In the genomic region with DNA sequence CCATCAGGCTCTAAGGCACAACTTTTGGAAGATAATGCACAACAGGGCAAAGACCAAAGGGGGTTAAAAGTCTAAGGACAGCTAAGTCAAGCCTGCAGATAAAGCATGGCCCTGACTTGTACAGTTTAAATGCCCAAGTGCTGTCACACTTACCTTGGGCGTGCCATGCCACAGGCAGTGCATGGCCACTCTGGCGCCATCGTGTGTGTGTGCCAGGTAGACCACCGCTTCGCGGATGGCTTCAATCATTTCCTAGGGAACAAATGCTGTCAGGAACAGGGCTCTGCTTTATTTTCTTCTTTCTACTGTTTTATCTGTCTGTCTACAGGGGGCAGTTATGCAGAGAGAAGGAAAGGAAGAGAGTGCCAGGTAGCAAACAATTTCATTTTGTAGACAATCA, we compare ENCODE assay signal across 13 cellular contexts.
DNase-seq lines count a peak whose midpoint lies in the region; TF ChIP-seq lines count a peak whose summit lies in the region.
"Had no signal": no experiment of that assay in that cellular context is flagged by ENCODE, and none has a peak within 500 bp of the region (broad histone marks: within the 10 kb centered on the region; RNA-seq: fewer than 3 reads in every experiment).

No MANE protein-coding gene starts in this region.

- H3K4me1 Mint-ChIP-seq in nephron progenitor cell, result no peaks in the 10 kb centered on the region

- H3K27ac Mint-ChIP-seq in nephron progenitor cell, result peak overlapping the region; percentile 77
- H3K27ac Mint-ChIP-seq: activated B cell treated with CpG ODN at 0.5 μM for 24 hours had no signal

- H3K36me3 Mint-ChIP-seq in nephron progenitor cell (ENCODE audit: low read depth), result peaks cover 60% of the 10 kb centered on the region

- DNase-seq in DMS53 (lab: John Stamatoyannopoulos, UW), result peak; percentile 0
- DNase-seq in DMS53 treated with DMSO at 0.1 percent for 48 hours (lab: John Stamatoyannopoulos, UW; ENCODE audit: unreplicated experiment), result no peak
- DNase-seq in NAMALWA (ENCODE audit: low spot score), result peak; percentile 18
- peak; percentile 16 for DNase-seq in choroid plexus epithelial cell (ENCODE audit: low read depth)
- DNase-seq in nephron progenitor cell, result peak; percentile 28
- no peak for DNase-seq in medulla oblongata (ENCODE audit: extremely low spot score)
- DNase-seq in Ammon's horn (ENCODE audit: low spot score), result no peak
- no peak for DNase-seq in NCI-H187 (lab: John Stamatoyannopoulos, UW)
- DNase-seq: activated B cell treated with CpG ODN at 0.5 μM for 24 hours, Kasumi-1, OCI-M1 had no signal

- peak; percentile 39 for TF ChIP-seq CTCF in choroid plexus epithelial cell (conservative IDR thresholded peaks at IDR 0.05; ENCODE audit: low read depth, low read length)
- peak; percentile 44 for TF ChIP-seq CTCF in nephron progenitor cell (IDR thresholded peaks at IDR 0.05)

- no peaks in the 10 kb centered on the region for H3K27me3 Mint-ChIP-seq in nephron progenitor cell (ENCODE audit: low read depth, poor library complexity)
- H3K27me3 Mint-ChIP-seq: activated B cell treated with CpG ODN at 0.5 μM for 24 hours had no signal

- no peaks in the 10 kb centered on the region for H3K9me3 Mint-ChIP-seq in nephron progenitor cell
- H3K9me3 Mint-ChIP-seq: activated B cell treated with CpG ODN at 0.5 μM for 24 hours had no signal

- no peak overlapping the region for H3K4me3 Mint-ChIP-seq in nephron progenitor cell
- H3K4me3 Mint-ChIP-seq: activated B cell treated with CpG ODN at 0.5 μM for 24 hours had no signal

- no peak overlapping the region for H3K4me3 ChIP-seq in choroid plexus epithelial cell (ENCODE audit: low read depth, low read length)
- H3K4me3 ChIP-seq: gastroesophageal sphincter, tibial nerve had no signal

Comparison
In these comparisons a context has a peak if more than half of its experiments do, and no peak if none do; other contexts are left out.
1. DNase-seq: peak in DMS53 (single experiment), NAMALWA (single experiment), choroid plexus epithelial cell (single experiment) and nephron progenitor cell (single experiment); none in DMS53 treated with DMSO at 0.1 percent for 48 hours (single experiment), medulla oblongata (single experiment), Ammon's horn (single experiment) and NCI-H187 (0 of 2).